ENCODE assay signal across 1 cellular context in genomic region chr3:10140996-10141546, GRCh38.
TF ChIP-seq lines count a peak whose summit lies in the region.

No MANE protein-coding gene starts in this region.

TF ChIP-seq in IMR-90, 13 proteins besides CTCF, POLR2A, EP300 and RAD21 (continued from another document):
- TF ChIP-seq USF2 (IDR thresholded peaks at IDR 0.05; ENCODE audit: low read depth, low read length) = no peak
- TF ChIP-seq FOS (IDR thresholded peaks at IDR 0.05; ENCODE audit: low read depth, low read length) = no peak
- no peak for TF ChIP-seq RCOR1 (IDR thresholded peaks at IDR 0.05; ENCODE audit: insufficient replicate concordance, low read length)
